ENCODE assay signal across 10 cellular contexts in the genomic region with DNA sequence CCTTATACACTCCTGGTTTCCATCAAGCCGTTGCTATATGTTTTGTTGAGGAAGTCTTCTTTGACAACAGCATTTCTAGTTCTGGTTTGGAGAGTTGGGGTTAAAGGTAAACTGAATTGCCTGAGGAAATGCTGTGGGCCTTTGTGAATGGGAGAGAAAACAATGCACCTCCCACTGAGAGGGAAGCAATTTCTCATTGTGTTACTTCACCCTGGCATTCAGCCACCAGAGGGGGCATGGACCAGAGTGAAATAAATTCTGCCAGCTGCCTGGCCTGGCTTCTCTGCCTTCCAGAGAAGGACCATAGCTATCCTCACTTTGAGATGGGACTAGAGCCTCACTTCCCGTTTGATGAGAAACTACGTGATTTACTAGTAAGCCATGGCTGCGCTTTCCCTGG.
A peak's percentile ranks its signal among the peaks of the same experiment; 100 is the strongest.
DNase-seq lines count a peak whose midpoint lies in the region; ATAC-seq, FAIRE-seq and TF ChIP-seq lines count a peak whose summit lies in the region.
"Had no signal": no experiment of that assay in that cellular context is flagged by ENCODE, and none has a peak within 500 bp of the region (broad histone marks: within the 10 kb centered on the region; RNA-seq: fewer than 3 reads in every experiment).

No MANE protein-coding gene starts in this region.

- H3K4me1 ChIP-seq in GM12878 (ENCODE audit: control insufficient read depth, insufficient read depth, low read length) (no peaks in the 10 kb centered on the region), liver (ENCODE audit: control insufficient read depth in 4 of 4, insufficient read depth in 4 of 4, low read length in 3 of 4) (no peaks in the 10 kb centered on the region)

- no peak overlapping the region for H2AFZ ChIP-seq in GM12878 (ENCODE audit: control insufficient read depth, low read depth, low read length)

- no peak overlapping the region for H3K4me2 ChIP-seq in GM12878 (ENCODE audit: control insufficient read depth, insufficient read depth)

- BruUV-seq in GM12878 (replicated peaks; lab: Mats Ljungman, UMichigan): no TSS peak

- RAD21 ChIA-PET in GM12878 (lab: Charles Lee; ENCODE audit: unreplicated experiment): interaction anchor here (0.9 to 4.6 kb wide), 20 partner anchors 8 to 317 kb away, joined by 3 to 42 read pairs (median 6); no protein-coding TSS in a partner anchor

- H3K9me3 ChIP-seq in GM12878 (replicated peaks; ENCODE audit: control insufficient read depth, insufficient read depth, low read length): no peaks in the 10 kb centered on the region
- H3K9me3 ChIP-seq in liver (ENCODE audit: control insufficient read depth in 4 of 4, low read length in 3 of 4): no peaks in the 10 kb centered on the region
- H3K9me3 ChIP-seq: thoracic aorta had no signal

- TF ChIP-seq EP300 in GM12878 (IDR thresholded peaks at IDR 0.05; ENCODE audit: borderline replicate concordance in 1 of 2, control insufficient read depth in 1 of 2, low read depth in 2 of 2, low read length in 2 of 2): no peak

- H3K4me3 ChIP-seq in H7 (ENCODE audit: insufficient read depth, low read depth, low read length) (no peak overlapping the region), GM12878 (no peak overlapping the region), liver (ENCODE audit: low read depth in 1 of 3, low read length in 3 of 3) (no peak overlapping the region)
- H3K4me3 ChIP-seq: thoracic aorta had no signal

- H3K79me2 ChIP-seq in GM12878 (ENCODE audit: control insufficient read depth, insufficient read depth, low read length): no peaks in the 10 kb centered on the region

- no peaks in the 10 kb centered on the region for H3K36me3 ChIP-seq in H7 (replicated peaks; ENCODE audit: control insufficient read depth, insufficient read depth, low read length)
- H3K36me3 ChIP-seq in GM12878 (ENCODE audit: control insufficient read depth in 2 of 2, insufficient read depth in 2 of 2, low read length in 1 of 2): no peaks in the 10 kb centered on the region
- no peaks in the 10 kb centered on the region for H3K36me3 ChIP-seq in liver (ENCODE audit: control insufficient read depth in 4 of 4, insufficient read depth in 3 of 4, low read depth in 1 of 4, low read length in 3 of 4)
- H3K36me3 ChIP-seq: thoracic aorta had no signal

- DNase-seq in COR-L47 (lab: John Stamatoyannopoulos, UW) (peak; percentile 92), H7 (peak; percentile 62), NCI-H524 treated with DMSO at 0.1 percent for 48 hours (lab: John Stamatoyannopoulos, UW) (peak; percentile 9), GM12878 (ENCODE audit: low read depth, low spot score) (no peak)

- POLR2A ChIA-PET in GM12878 (lab: Charles Lee): interaction anchor here (0.6 to 2.1 kb wide), 7 partner anchors 13 to 858 kb away, joined by 3 to 10 read pairs (median 5); no protein-coding TSS in a partner anchor

- H3K27me3 ChIP-seq in H7 (ENCODE audit: control insufficient read depth, insufficient read depth, low read length): no peaks in the 10 kb centered on the region
- H3K27me3 ChIP-seq in GM12878 (replicated peaks in 1 of 2; ENCODE audit: control insufficient read depth in 2 of 2, insufficient read depth in 2 of 2, low read length in 1 of 2): no peaks in the 10 kb centered on the region
- peaks cover 0 to 7% (median 0%) of the 10 kb centered on the region in 4 donors for H3K27me3 ChIP-seq in liver (ENCODE audit: control insufficient read depth in 4 of 4, insufficient read depth in 4 of 4, low read length in 3 of 4)

- intact Hi-C loops in GM12878 (cut with micrococcal nuclease; ENCODE audit: unreplicated experiment): loop anchor here (1.0 to 10.0 kb wide), 2 partner anchors 317 to 829 kb away; no protein-coding TSS in a partner anchor

- peak; percentile 35; the same call in 1 of the 2 replicates for TF ChIP-seq RAD21 in GM12878 (IDR thresholded peaks at IDR 0.05; ENCODE audit: insufficient read depth, low read depth, low read length)
- TF ChIP-seq RAD21 in liver (IDR thresholded peaks at IDR 0.05): peak; percentile 18 to 50

- no peaks in the 10 kb centered on the region for H4K20me1 ChIP-seq in GM12878 (ENCODE audit: control insufficient read depth, insufficient read depth)

- no peak overlapping the region for H3K9ac ChIP-seq in GM12878 (ENCODE audit: control insufficient read depth, insufficient read depth, low read length)
- H3K9ac ChIP-seq in liver (ENCODE audit: low read depth in 1 of 2, low read length in 2 of 2): no peak overlapping the region

- TF ChIP-seq POLR2A in GM12878 (IDR thresholded peaks at IDR 0.05; ENCODE audit: low read depth, low read length): no peak

- SMC1A ChIA-PET in GM12878 (lab: Charles Lee; ENCODE audit: uncharacterized antibody, unreplicated experiment): interaction anchor here (0.6 to 6.8 kb wide), 29 partner anchors 9 to 826 kb away, joined by 3 to 51 read pairs (median 5); no protein-coding TSS in a partner anchor

- no peak overlapping the region for H3K27ac ChIP-seq in GM12878 (ENCODE audit: control insufficient read depth, insufficient read depth)
- no peak overlapping the region for H3K27ac ChIP-seq in liver (ENCODE audit: low read depth in 1 of 2, low read length in 2 of 2)
- H3K27ac ChIP-seq: HL-60, thoracic aorta had no signal

- peak; percentile 40 to 56 (median 46); a peak in 5 of 6 replicates for TF ChIP-seq CTCF in GM12878 (IDR thresholded peaks at IDR 0.05 in 2 of 3, conservative IDR thresholded peaks at IDR 0.05 in 1 of 3; ENCODE audit: control insufficient read depth in 2 of 3, extremely low read depth in 1 of 3, insufficient read depth in 1 of 3, low read depth in 3 of 3, low read length in 3 of 3)
- TF ChIP-seq CTCF in liver (IDR thresholded peaks at IDR 0.05; ENCODE audit: low read depth, low read length, missing input control): peak; percentile 14

- WGBS in GM12878 (ENCODE audit: insufficient coverage, insufficient replicate concordance, low lambda C conversion rate, missing lambda C conversion rate): 25% methylated on average over 4 of the region's 4 CpGs
- WGBS in liver: 43% methylated on average over 4 of the region's 4 CpGs

- in situ Hi-C loops in GM12878 (cut with MboI): no loop called here

- no peak for FAIRE-seq in GM12878 (lab: Jason Lieb, UNC)

- ATAC-seq in GM12878: peak; percentile 77
- no peak for ATAC-seq in HG02588 (IDR thresholded peaks at IDR 0.05; ENCODE audit: unreplicated experiment)
- no peak for ATAC-seq in GM21390 (IDR thresholded peaks at IDR 0.05; ENCODE audit: unreplicated experiment)
- ATAC-seq in HG02798 (IDR thresholded peaks at IDR 0.05; ENCODE audit: poor library complexity, unreplicated experiment): no peak

- CTCF ChIA-PET in GM12878 (lab: Yijun Ruan, JAX): interaction anchor here (0.6 to 6.8 kb wide), 27 partner anchors 8 to 1518 kb away, joined by 3 to 77 read pairs (median 4); no protein-coding TSS in a partner anchor

TF ChIP-seq in GM12878, 131 proteins besides CTCF, POLR2A, EP300 and RAD21:
- 0 out of 2 replicates have a peak, but pooled peaks have one; percentile 25 for TF ChIP-seq IKZF1 (conservative IDR thresholded peaks at IDR 0.05)
- peak; percentile 69; the same call in 1 of the 2 replicates for TF ChIP-seq SMC3 (IDR thresholded peaks at IDR 0.05; ENCODE audit: borderline replicate concordance, low read length)
- TF ChIP-seq YBX1 (IDR thresholded peaks at IDR 0.05): no peak

TF ChIP-seq in liver, 16 proteins besides CTCF, POLR2A, EP300 and RAD21:
- TF ChIP-seq EGR1 (IDR thresholded peaks at IDR 0.05; ENCODE audit: low read depth in 2 of 2): no peak
